ENCODE assay signal across 8 cellular contexts in the genomic region with DNA sequence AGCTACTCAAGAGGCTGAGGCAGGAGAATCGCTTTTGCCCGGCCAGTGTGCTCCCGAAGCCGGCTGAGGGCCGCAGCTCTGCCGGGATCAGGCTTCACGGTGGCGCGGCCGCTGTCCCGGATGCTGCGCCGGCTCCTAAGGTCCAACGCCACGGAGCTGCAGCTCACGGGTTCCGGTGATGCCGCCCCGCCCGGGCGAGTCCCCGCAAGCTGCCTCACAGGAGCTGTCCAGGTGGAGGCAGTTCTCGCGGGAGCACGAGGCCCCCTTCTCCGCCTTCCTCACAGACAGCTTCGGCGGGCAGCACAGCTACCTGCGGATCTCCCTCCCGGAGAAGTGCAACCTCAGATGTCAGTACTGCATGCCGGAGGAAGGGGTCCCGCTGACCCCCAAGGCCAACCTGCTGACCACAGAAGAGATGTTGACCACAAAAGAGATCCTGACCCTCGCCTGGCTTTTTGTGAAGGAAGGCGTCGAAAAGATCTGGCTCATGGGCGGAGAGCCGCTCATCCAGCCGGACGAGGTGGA.
"Had no signal": no experiment of that assay in that cellular context is flagged by ENCODE, and none has a peak within 500 bp of the region (broad histone marks: within the 10 kb centered on the region; RNA-seq: fewer than 3 reads in every experiment).

No MANE protein-coding gene starts in this region.

- H3K9ac ChIP-seq: GM23248 had no signal

- H3K9me3 ChIP-seq: HAP-1 had no signal

- ATAC-seq: HCT116 had no signal

- H3K27ac ChIP-seq: GM23248 had no signal

- FAIRE-seq: H1, H54, HTR-8/SVneo had no signal

- DNase-seq: GM23248, HFFc6, KG1 had no signal

- H3K4me3 ChIP-seq: GM23248, HAP-1 had no signal

- H2AFZ ChIP-seq: GM23248 had no signal

- H3K36me3 ChIP-seq: HAP-1 had no signal
